22 cellular contexts compared by ENCODE assay signal in genomic region chr5:1787472-1788047, GRCh38. TPM values are rescaled to one million over a fixed set of nuclear protein-coding genes. Genes with fewer than 3 reads are reported as not detected.
A peak's percentile ranks its signal among the peaks of the same experiment; 100 is the strongest.
DNase-seq lines count a peak whose midpoint lies in the region; ATAC-seq and TF ChIP-seq lines count a peak whose summit lies in the region.
"Had no signal": no experiment of that assay in that cellular context is flagged by ENCODE, and none has a peak within 500 bp of the region (broad histone marks: within the 10 kb centered on the region; RNA-seq: fewer than 3 reads in every experiment).

No MANE protein-coding gene starts in this region.

- CTCF ChIA-PET in WTC11 (lab: Charles Lee), result no interaction called here
- CTCF ChIA-PET in mammary epithelial cell (lab: Charles Lee; ENCODE audit: low non-redundant PET), result no interaction called here

- no TSS peak for BruUV-seq in mammary epithelial cell (replicated peaks; lab: Mats Ljungman, UMichigan)

- H3K4me2 ChIP-seq in neuronal stem cell (ENCODE audit: insufficient read depth, low read length, poor library complexity, severe bottlenecking) (no peak overlapping the region), mammary epithelial cell (ENCODE audit: insufficient read depth, low read depth, low read length) (no peak overlapping the region)
- H3K4me2 ChIP-seq: KMS-11 had no signal

- no peak overlapping the region for H3K18ac ChIP-seq in neuronal stem cell (ENCODE audit: low read length)

- TF ChIP-seq CTCF in natural killer cell (IDR thresholded peaks at IDR 0.05) (no peak), WTC11 (IDR thresholded peaks at IDR 0.05) (no peak), upper lobe of right lung (IDR thresholded peaks at IDR 0.05) (no peak), mammary epithelial cell (conservative IDR thresholded peaks at IDR 0.05 in 1 of 2, IDR thresholded peaks at IDR 0.05 in 1 of 2; ENCODE audit: extremely low read depth in 1 of 2, insufficient read depth in 1 of 2, low read depth in 1 of 2, low read length in 2 of 2) (no peak), gastrocnemius medialis (IDR thresholded peaks at IDR 0.05 in 4 of 5, conservative IDR thresholded peaks at IDR 0.05 in 1 of 5) (no peak)

- H3K79me1 ChIP-seq in neuronal stem cell (ENCODE audit: low read depth, low read length), result no peaks in the 10 kb centered on the region

- H3K9me3 Mint-ChIP-seq in natural killer cell treated with Interleukin-12 subunit alpha and Interleukin-12 subunit beta and Interleukin-15 and Interleukin-18, amount 100 ng/mL, for 72 hours, result no peaks in the 10 kb centered on the region
- H3K9me3 Mint-ChIP-seq in natural killer cell, result no peaks in the 10 kb centered on the region
- H3K9me3 Mint-ChIP-seq in WTC11, result no peaks in the 10 kb centered on the region
- H3K9me3 Mint-ChIP-seq: CD8-positive, alpha-beta T cell had no signal

- H3K27me3 ChIP-seq in neuronal stem cell (ENCODE audit: control insufficient read depth in 3 of 3, insufficient read depth in 3 of 3, low read depth in 1 of 3, low read length in 3 of 3) (no peaks in the 10 kb centered on the region), upper lobe of right lung (peaks cover 26% of the 10 kb centered on the region), mammary epithelial cell (ENCODE audit: insufficient read depth, low read length) (no peaks in the 10 kb centered on the region), gastrocnemius medialis (no peaks in the 10 kb centered on the region)
- H3K27me3 ChIP-seq: SJCRH30 had no signal

- H4K91ac ChIP-seq in neuronal stem cell (ENCODE audit: low read depth, low read length, poor library complexity), result no peak overlapping the region

- peak overlapping the region; percentile 2 for H2BK15ac ChIP-seq in neuronal stem cell (ENCODE audit: low read length)

- H3K9ac ChIP-seq in neuronal stem cell (ENCODE audit: low read depth, low read length, poor library complexity) (no peak overlapping the region), mammary epithelial cell (ENCODE audit: insufficient read depth, low read length) (no peak overlapping the region)
- H3K9ac ChIP-seq: BLaER1 treated with 17β-estradiol and CSF1 and Interleukin-3, amounts not matched to agents 10 nM and 100 nM; GM23248; KMS-11 had no signal

- H2AFZ ChIP-seq in neuronal stem cell (ENCODE audit: low read length) (no peak overlapping the region), mammary epithelial cell (ENCODE audit: low read depth, low read length) (no peak overlapping the region)
- H2AFZ ChIP-seq: GM23248 had no signal

- no peak overlapping the region for H3K23ac ChIP-seq in neuronal stem cell (ENCODE audit: low read depth, low read length, poor library complexity)

- intact Hi-C loops in natural killer cell (cut with micrococcal nuclease), result no loop called here
- intact Hi-C loops in upper lobe of right lung (cut with DNase I), result no loop called here
- intact Hi-C loops in mammary epithelial cell (cut with micrococcal nuclease), result no loop called here
- intact Hi-C loops in gastrocnemius medialis (cut with DNase I; ENCODE audit: low total_unique reads), result no loop called here

- H2BK5ac ChIP-seq in neuronal stem cell (ENCODE audit: low read length), result no peak overlapping the region

- no peak for TF ChIP-seq POLR2A in gastrocnemius medialis (IDR thresholded peaks at IDR 0.05)

- dilution Hi-C loops in mammary epithelial cell (cut with HindIII; ENCODE audit: low sequenced_read_pairs), result no loop called here

- POLR2A ChIA-PET in WTC11 (lab: Charles Lee), result no interaction called here

- H3K4ac ChIP-seq in neuronal stem cell (ENCODE audit: low read length), result no peak overlapping the region

- in situ Hi-C loops in mammary epithelial cell (cut with MboI; ENCODE audit: low sequenced_read_pairs in 2 of 2) (loop anchor here in 1 of 2 donors (25.0 kb wide), 1 partner anchor 225 kb away; no protein-coding TSS in a partner anchor), gastrocnemius medialis (cut with MboI; ENCODE audit: low sequenced_read_pairs in 4 of 4) (no loop called here)

- no peaks in the 10 kb centered on the region for H4K20me1 ChIP-seq in mammary epithelial cell (ENCODE audit: insufficient read depth, low read length)
- H4K20me1 ChIP-seq: BLaER1 treated with 17β-estradiol and CSF1 and Interleukin-3, amounts not matched to agents 10 nM and 100 nM had no signal

- H2BK120ac ChIP-seq in neuronal stem cell (ENCODE audit: low read depth, low read length), result no peak overlapping the region

- H3K4me1 Mint-ChIP-seq in natural killer cell treated with Interleukin-12 subunit alpha and Interleukin-12 subunit beta and Interleukin-15 and Interleukin-18, amount 100 ng/mL, for 72 hours (ENCODE audit: low read depth in 2 of 2), result peaks cover 14 to 18% of the 10 kb centered on the region in 2 donors
- H3K4me1 Mint-ChIP-seq in natural killer cell, result peaks cover 7 to 18% of the 10 kb centered on the region in 2 donors
- H3K4me1 Mint-ChIP-seq in WTC11, result peaks cover 28% of the 10 kb centered on the region

- no CpG with 5 or more reads among the region's 12 CpGs for WGBS in neuronal stem cell (ENCODE audit: extremely low coverage in 2 of 2, insufficient read length in 2 of 2, insufficient replicate concordance in 1 of 2), 2 donors
- 94% methylated on average over 5 of the region's 12 CpGs for WGBS in mammary epithelial cell (ENCODE audit: low coverage, missing lambda C conversion rate)

- peak overlapping the region; percentile 14 for H2AK5ac ChIP-seq in neuronal stem cell (ENCODE audit: low read depth, low read length)

- H3K36me3 ChIP-seq in neuronal stem cell (replicated peaks in 1 of 2; ENCODE audit: control insufficient read depth in 2 of 2, insufficient read depth in 2 of 2, low read length in 2 of 2) (no peaks in the 10 kb centered on the region), upper lobe of right lung (no peaks in the 10 kb centered on the region), mammary epithelial cell (ENCODE audit: insufficient read depth, low read length) (no peaks in the 10 kb centered on the region), gastrocnemius medialis (no peaks in the 10 kb centered on the region)
- H3K36me3 ChIP-seq: BLaER1 treated with 17β-estradiol and CSF1 and Interleukin-3, amounts not matched to agents 10 nM and 100 nM; SJCRH30 had no signal

- DNase-seq in natural killer cell treated with Interleukin-12 subunit alpha and Interleukin-12 subunit beta and Interleukin-15 and Interleukin-18, amount 100 ng/mL, for 72 hours (ENCODE audit: low spot score), result peak; percentile 49
- DNase-seq in natural killer cell (no peak), WTC11 (ENCODE audit: low spot score) (peak; percentile 10), neuronal stem cell (ENCODE audit: low spot score) (no peak), upper lobe of right lung (peak; percentile 52), NCI-H2107 treated with DMSO at 0.1 percent for 48 hours (lab: John Stamatoyannopoulos, UW; ENCODE audit: unreplicated experiment) (no peak), mammary epithelial cell (no peak), gastrocnemius medialis (no peak)
- DNase-seq: CD8-positive, alpha-beta T cell; DMS53; EL; GM23248; MV-4-11; NCI-H1694 treated with DMSO at 0.1 percent for 48 hours; NCI-H2107; NCI-H2227 treated with DMSO at 0.1 percent for 48 hours; NCI-H510A treated with DMSO at 0.1 percent for 48 hours; NCI-H774; SJCRH30 had no signal

- no peak overlapping the region for H3K14ac ChIP-seq in neuronal stem cell (ENCODE audit: low read length)

- H3K79me2 ChIP-seq in mammary epithelial cell (ENCODE audit: insufficient read depth, low read length), result no peaks in the 10 kb centered on the region

- no peak overlapping the region for H2BK12ac ChIP-seq in neuronal stem cell (ENCODE audit: low read length)

- H3K27me3 Mint-ChIP-seq in natural killer cell treated with Interleukin-12 subunit alpha and Interleukin-12 subunit beta and Interleukin-15 and Interleukin-18, amount 100 ng/mL, for 72 hours, result peaks cover 6 to 7% of the 10 kb centered on the region in 2 donors
- H3K27me3 Mint-ChIP-seq in natural killer cell (ENCODE audit: low read depth in 2 of 2) (peaks cover 14 to 15% of the 10 kb centered on the region in 2 donors), WTC11 (ENCODE audit: low read depth) (no peaks in the 10 kb centered on the region)

- no peak overlapping the region for H4K8ac ChIP-seq in neuronal stem cell (ENCODE audit: low read depth, low read length)

- H3K4me1 ChIP-seq in neuronal stem cell (ENCODE audit: control insufficient read depth in 2 of 2, insufficient read depth in 1 of 2, low read depth in 1 of 2, low read length in 2 of 2) (peaks cover 3 to 13% of the 10 kb centered on the region in 2 donors), upper lobe of right lung (peaks cover 6% of the 10 kb centered on the region), mammary epithelial cell (ENCODE audit: insufficient read depth, low read length) (peaks cover 20% of the 10 kb centered on the region), gastrocnemius medialis (peaks cover 0 to 4% of the 10 kb centered on the region in 2 donors)

- H3K9me3 ChIP-seq in neuronal stem cell (replicated peaks in 1 of 2; ENCODE audit: control insufficient read depth in 2 of 2, insufficient read depth in 1 of 2, low read depth in 1 of 2, low read length in 2 of 2) (no peaks in the 10 kb centered on the region), upper lobe of right lung (no peaks in the 10 kb centered on the region), mammary epithelial cell (replicated peaks; ENCODE audit: insufficient read depth, low read length) (no peaks in the 10 kb centered on the region), gastrocnemius medialis (no peaks in the 10 kb centered on the region)
- H3K9me3 ChIP-seq: BLaER1 treated with 17β-estradiol and CSF1 and Interleukin-3, amounts not matched to agents 10 nM and 100 nM; SJCRH30 had no signal

- H3K4me3 ChIP-seq in neuronal stem cell (ENCODE audit: low read length in 2 of 2) (no peak overlapping the region), upper lobe of right lung (no peak overlapping the region), mammary epithelial cell (replicated peaks in 1 of 3; ENCODE audit: insufficient read depth in 1 of 3, low read depth in 2 of 3, low read length in 3 of 3) (no peak overlapping the region), gastrocnemius medialis (no peak overlapping the region)
- H3K4me3 ChIP-seq: BLaER1 treated with 17β-estradiol and CSF1 and Interleukin-3, amounts not matched to agents 10 nM and 100 nM; GM12878; GM23248; SJCRH30 had no signal

- no peak overlapping the region for H3K27ac Mint-ChIP-seq in natural killer cell treated with Interleukin-12 subunit alpha and Interleukin-12 subunit beta and Interleukin-15 and Interleukin-18, amount 100 ng/mL, for 72 hours
- H3K27ac Mint-ChIP-seq in natural killer cell (no peak overlapping the region), WTC11 (no peak overlapping the region)
- H3K27ac Mint-ChIP-seq: CD8-positive, alpha-beta T cell had no signal

- H3K27ac ChIP-seq in neuronal stem cell (replicated peaks; ENCODE audit: low read length), result no peak overlapping the region
- H3K27ac ChIP-seq in upper lobe of right lung, result no peak overlapping the region
- no peak overlapping the region for H3K27ac ChIP-seq in mammary epithelial cell (ENCODE audit: insufficient read depth, low read depth, low read length)
- no peak overlapping the region for H3K27ac ChIP-seq in gastrocnemius medialis
- H3K27ac ChIP-seq: BLaER1 treated with 17β-estradiol and CSF1 and Interleukin-3, amounts not matched to agents 10 nM and 100 nM; GM23248; KMS-11; SJCRH30 had no signal

- H3K4me3 Mint-ChIP-seq in natural killer cell treated with Interleukin-12 subunit alpha and Interleukin-12 subunit beta and Interleukin-15 and Interleukin-18, amount 100 ng/mL, for 72 hours, result no peak overlapping the region
- no peak overlapping the region for H3K4me3 Mint-ChIP-seq in natural killer cell
- no peak overlapping the region for H3K4me3 Mint-ChIP-seq in WTC11
- H3K4me3 Mint-ChIP-seq: CD8-positive, alpha-beta T cell had no signal

- H3K36me3 Mint-ChIP-seq in natural killer cell treated with Interleukin-12 subunit alpha and Interleukin-12 subunit beta and Interleukin-15 and Interleukin-18, amount 100 ng/mL, for 72 hours, result no peaks in the 10 kb centered on the region
- H3K36me3 Mint-ChIP-seq in natural killer cell (no peaks in the 10 kb centered on the region), WTC11 (no peaks in the 10 kb centered on the region)
- H3K36me3 Mint-ChIP-seq: CD8-positive, alpha-beta T cell had no signal

- ATAC-seq in natural killer cell treated with Interleukin-12 subunit alpha and Interleukin-12 subunit beta and Interleukin-15 and Interleukin-18, amount 100 ng/mL, for 72 hours, result no peak
- ATAC-seq in natural killer cell (no peak), WTC11 (no peak), upper lobe of right lung (no peak), gastrocnemius medialis (no peak)
- ATAC-seq: CD8-positive, alpha-beta T cell; GM12878 had no signal

RNA-seq across cellular contexts. Expression of gene MRPL36, which starts 12.1 kb away (rescaled TPM):
- total RNA-seq in natural killer cell treated with Interleukin-12 subunit alpha and Interleukin-12 subunit beta and Interleukin-15 and Interleukin-18, amount 100 ng/mL, for 72 hours, result 10 to 100 TPM; 45.3 to 62.7 TPM
- 10 to 100 TPM; 14.1 to 21.2 (median 17.1) TPM for total RNA-seq in natural killer cell
- total RNA-seq in WTC11 (2021), result 52.8 to 61.2 TPM (median 55.9 TPM) in 3 replicates
- 54.5 TPM for polyA plus RNA-seq in neuronal stem cell (2013, experiment 1 of 2)
- polyA plus RNA-seq in neuronal stem cell (2013, experiment 2 of 2), result 56.1 TPM
- total RNA-seq in upper lobe of right lung, result 29.4 TPM
- 10 to 100 TPM; 47.2 to 82.2 TPM for total RNA-seq in mammary epithelial cell
- polyA plus RNA-seq in mammary epithelial cell, result 117 TPM
- polyA minus RNA-seq in mammary epithelial cell, result 54.6 TPM
- 100 to 1,000 TPM in 1 of 4 donors, 10 to 100 TPM in 3; 67.8 to 106 (median 75.3) TPM for total RNA-seq in gastrocnemius medialis

RNA-seq across cellular contexts. Expression of gene NDUFS6, which starts 13.6 kb away (rescaled TPM):
- 10 to 100 TPM; 25.3 to 35.5 TPM for total RNA-seq in natural killer cell treated with Interleukin-12 subunit alpha and Interleukin-12 subunit beta and Interleukin-15 and Interleukin-18, amount 100 ng/mL, for 72 hours
- total RNA-seq in natural killer cell (10 to 100 TPM; 19.2 to 25.9 (median 22.5) TPM), WTC11 (2021) (75.8 to 84.3 TPM (median 77.4 TPM) in 3 replicates), upper lobe of right lung (23.5 TPM), mammary epithelial cell (10 to 100 TPM; 13.5 to 47.7 TPM), gastrocnemius medialis (100 to 1,000 TPM in 3 of 4 donors, 10 to 100 TPM in 1; 70.8 to 135 (median 106) TPM)
- polyA plus RNA-seq in neuronal stem cell (2013, experiment 1 of 2), result 149 TPM
- polyA plus RNA-seq in neuronal stem cell (2013, experiment 2 of 2), result 147 TPM
- 127 TPM for polyA plus RNA-seq in mammary epithelial cell
- polyA minus RNA-seq in mammary epithelial cell, result 17.7 TPM

Comparison
In these comparisons a context has a peak if more than half of its experiments do, and no peak if none do; other contexts are left out.
1. DNase-seq: peak in natural killer cell treated with Interleukin-12 subunit alpha and Interleukin-12 subunit beta and Interleukin-15 and Interleukin-18, amount 100 ng/mL, for 72 hours (single experiment), WTC11 (single experiment) and upper lobe of right lung (single experiment); none in natural killer cell (single experiment), neuronal stem cell (single experiment), NCI-H2107 treated with DMSO at 0.1 percent for 48 hours (single experiment), mammary epithelial cell (single experiment) and gastrocnemius medialis (0 of 2).